Comparison of ENCODE assay signal across 22 cellular contexts in the genomic region with DNA sequence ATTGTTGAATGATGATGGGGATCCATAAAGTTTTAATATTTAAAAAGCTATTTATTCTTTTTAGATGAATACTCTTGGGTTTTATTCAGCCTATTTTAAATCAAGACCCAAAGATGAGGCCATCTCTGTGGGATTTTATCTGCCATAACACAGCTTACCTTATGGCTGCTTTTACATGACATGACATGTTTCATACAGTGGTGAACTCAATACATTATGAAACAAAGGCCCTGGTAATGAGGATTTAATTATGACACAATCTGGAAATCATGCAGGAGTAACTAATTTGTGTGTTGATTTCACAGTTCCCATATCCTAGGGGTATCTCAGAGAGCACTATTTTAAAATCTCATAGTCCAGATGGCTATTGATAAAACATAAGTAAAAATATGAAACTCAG.
"Had no signal": no experiment of that assay in that cellular context is flagged by ENCODE, and none has a peak within 500 bp of the region (broad histone marks: within the 10 kb centered on the region; RNA-seq: fewer than 3 reads in every experiment).

No MANE protein-coding gene starts in this region.

- H3K79me2 ChIP-seq: parathyroid adenoma had no signal

- H3K4me1 ChIP-seq: gastroesophageal sphincter, heart right ventricle, lower lobe of right lung, parathyroid adenoma, right lobe of liver, testis, tibial artery had no signal

- FAIRE-seq: small intestine had no signal

- H3K27me3 ChIP-seq: gastroesophageal sphincter, heart right ventricle, neutrophil, right lobe of liver, testis, tibial artery had no signal

- H3K4me3 ChIP-seq: gastroesophageal sphincter, heart right ventricle, lower lobe of right lung, right lobe of liver, testis, tibial artery had no signal

- H3K36me3 ChIP-seq: gastroesophageal sphincter, heart right ventricle, lower lobe of right lung, neutrophil, right lobe of liver, tibial artery had no signal

- H3K9me3 ChIP-seq: gastroesophageal sphincter, lower lobe of right lung, neutrophil, right lobe of liver, testis, tibial artery had no signal

- DNase-seq: cortex of kidney; effector CD4-positive, alpha-beta T cell; foreskin fibroblast; glutamatergic neuron; heart right ventricle; hippocampal formation; islet precursor cell; left ventricle myocardium superior; lower lobe of right lung; right lobe of liver; small intestine; stimulated activated CD4-positive, alpha-beta T cell treated with anti-CD3 and anti-CD28 coated beads, Interleukin-15, amount 100 ng/mL, for 24 hours; stimulated activated CD4-positive, alpha-beta T cell treated with anti-CD3 and anti-CD28 coated beads, Interleukin-2, amount 100 ng/mL, for 48 hours; stimulated activated CD8-positive, alpha-beta memory T cell treated with anti-CD3 and anti-CD28 coated beads, Interleukin-4, amount 100 ng/mL, for 48 hours; stimulated activated naive CD4-positive, alpha-beta T cell treated with Interleukin-2 at 50 U/mL for 16 hours; substantia nigra; testis; tibial artery had no signal

- H2AFZ ChIP-seq: parathyroid adenoma had no signal

- H3K27ac ChIP-seq: epithelial cell of prostate, gastroesophageal sphincter, heart right ventricle, lower lobe of right lung, neutrophil, parathyroid adenoma, right lobe of liver, testis, tibial artery had no signal
